21 cellular contexts compared by ENCODE assay signal in genomic region chr11:68488623-68489022, GRCh38. TPM values are rescaled to one million over a fixed set of nuclear protein-coding genes. Genes with fewer than 3 reads are reported as not detected.
DNase-seq lines count a peak whose midpoint lies in the region; ATAC-seq lines count a peak whose summit lies in the region.
"Had no signal": no experiment of that assay in that cellular context is flagged by ENCODE, and none has a peak within 500 bp of the region (broad histone marks: within the 10 kb centered on the region; RNA-seq: fewer than 3 reads in every experiment).

No MANE protein-coding gene starts in this region.

- H3K27me3 Mint-ChIP-seq in T-cell, result no peaks in the 10 kb centered on the region
- peaks cover 0 to 3% (median 0%) of the 10 kb centered on the region in 3 donors for H3K27me3 Mint-ChIP-seq in immature natural killer cell (ENCODE audit: low read depth in 3 of 3)
- H3K27me3 Mint-ChIP-seq in activated CD8-positive, alpha-beta memory T cell treated with anti-CD3 and anti-CD28 coated beads, Interleukin-2, amount 10 ng/mL, durations not matched to agents 7 days and 5 days, result no peaks in the 10 kb centered on the region

- POLR2A ChIA-PET in T-cell (lab: Charles Lee), result interaction anchor here in 1 of 2 donors (0.6 to 1.0 kb wide), 2 partner anchors 28 to 37 kb away, joined by 5 read pairs; partner anchors contain the start of gene PPP6R3

- DNase-seq in Right ventricle myocardium superior (no peak), left cardiac atrium (no peak), T-cell (no peak), immature natural killer cell (no peak), superior temporal gyrus (ENCODE audit: extremely low spot score) (no peak), aorta (no peak), islet precursor cell (no peak)
- no peak for DNase-seq in activated CD8-positive, alpha-beta memory T cell treated with anti-CD3 and anti-CD28 coated beads, Interleukin-2, amount 10 ng/mL, durations not matched to agents 7 days and 5 days
- DNase-seq: AML-193, COR-L47, DMS79, H7, MG63, NCI-H1417, NCI-H1694 treated with DMSO at 0.1 percent for 48 hours, NCI-H2081 treated with DMSO at 0.1 percent for 48 hours, NCI-H446, NCI-H526, Peyer's patch, SJCRH30 had no signal

- 96 to 99% methylated on average over 1 of the region's 1 CpG for WGBS in aorta, 2 donors

- no peaks in the 10 kb centered on the region for H3K9me3 ChIP-seq in aorta (ENCODE audit: control insufficient read depth, low read length)
- H3K9me3 ChIP-seq: MG63, Peyer's patch had no signal

- no peak overlapping the region for H3K27ac ChIP-seq in aorta (ENCODE audit: low read depth in 1 of 2, low read length in 2 of 2)
- H3K27ac ChIP-seq: C4-2B, Peyer's patch, SJCRH30 had no signal

- H3K4me1 Mint-ChIP-seq in T-cell (peaks cover 86 to 91% (median 86%) of the 10 kb centered on the region in 3 donors), immature natural killer cell (peaks cover 85 to 100% of the 10 kb centered on the region in 2 donors)
- peaks cover 40% of the 10 kb centered on the region for H3K4me1 Mint-ChIP-seq in activated CD8-positive, alpha-beta memory T cell treated with anti-CD3 and anti-CD28 coated beads, Interleukin-2, amount 10 ng/mL, durations not matched to agents 7 days and 5 days

- intact Hi-C loops in Right ventricle myocardium superior (cut with DNase I) (no loop called here), left cardiac atrium (cut with DNase I) (no loop called here), aorta (cut with DNase I) (no loop called here)

- no peaks in the 10 kb centered on the region for H3K27me3 ChIP-seq in aorta (ENCODE audit: control insufficient read depth in 1 of 2, insufficient read depth in 2 of 2, low read length in 1 of 2)
- H3K27me3 ChIP-seq: MG63, Peyer's patch, SJCRH30 had no signal

- H3K4me3 ChIP-seq in aorta (ENCODE audit: low read length in 2 of 2), result no peak overlapping the region
- H3K4me3 ChIP-seq: MG63, Peyer's patch, SJCRH30 had no signal

- ATAC-seq in Right ventricle myocardium superior (ENCODE audit: poor library complexity), result peak; percentile 26
- ATAC-seq in left cardiac atrium, result no peak
- no peak for ATAC-seq in T-cell (replicated peaks in 1 of 4)
- no peak for ATAC-seq in aorta (ENCODE audit: low FRiP score)
- ATAC-seq in activated CD8-positive, alpha-beta memory T cell treated with anti-CD3 and anti-CD28 coated beads, Interleukin-2, amount 10 ng/mL, durations not matched to agents 7 days and 5 days, result no peak

- H3K36me3 ChIP-seq in aorta (ENCODE audit: control insufficient read depth in 1 of 2, insufficient read depth in 2 of 2, low read length in 1 of 2), result no peaks in the 10 kb centered on the region
- H3K36me3 ChIP-seq: Peyer's patch had no signal

- H3K4me3 Mint-ChIP-seq in T-cell, result peak overlapping the region in 1 of 3 donors; percentile 66
- peak overlapping the region in 4 of 5 donors; percentile 15 to 31 (median 22) for H3K4me3 Mint-ChIP-seq in immature natural killer cell
- H3K4me3 Mint-ChIP-seq in activated CD8-positive, alpha-beta memory T cell treated with anti-CD3 and anti-CD28 coated beads, Interleukin-2, amount 10 ng/mL, durations not matched to agents 7 days and 5 days, result no peak overlapping the region

- CTCF ChIA-PET in T-cell (lab: Charles Lee), result interaction anchor here in 1 of 2 donors (0.6 kb wide), 1 partner anchor 21 kb away, joined by 4 read pairs; no protein-coding TSS in a partner anchor
- CTCF ChIA-PET in activated CD8-positive, alpha-beta memory T cell treated with anti-CD3 and anti-CD28 coated beads, Interleukin-2, amount 10 ng/mL, durations not matched to agents 7 days and 5 days (lab: Charles Lee), result interaction anchor here (1.2 kb wide), 1 partner anchor 25 kb away, joined by 3 read pairs; no protein-coding TSS in a partner anchor

- peaks cover 19% of the 10 kb centered on the region for H3K36me3 Mint-ChIP-seq in T-cell
- no peaks in the 10 kb centered on the region for H3K36me3 Mint-ChIP-seq in immature natural killer cell
- peaks cover 38% of the 10 kb centered on the region for H3K36me3 Mint-ChIP-seq in activated CD8-positive, alpha-beta memory T cell treated with anti-CD3 and anti-CD28 coated beads, Interleukin-2, amount 10 ng/mL, durations not matched to agents 7 days and 5 days

- H3K9me3 Mint-ChIP-seq in T-cell (no peaks in the 10 kb centered on the region), immature natural killer cell (no peaks in the 10 kb centered on the region)
- peaks cover 5% of the 10 kb centered on the region for H3K9me3 Mint-ChIP-seq in activated CD8-positive, alpha-beta memory T cell treated with anti-CD3 and anti-CD28 coated beads, Interleukin-2, amount 10 ng/mL, durations not matched to agents 7 days and 5 days (ENCODE audit: low read depth)

- peaks cover 2 to 5% of the 10 kb centered on the region in 2 donors for H3K4me1 ChIP-seq in aorta (ENCODE audit: control insufficient read depth in 1 of 2, insufficient read depth in 2 of 2, low read length in 2 of 2)
- H3K4me1 ChIP-seq: Peyer's patch, SJCRH30 had no signal

- H3K27ac Mint-ChIP-seq in T-cell, result peak overlapping the region; percentile 11 to 60
- H3K27ac Mint-ChIP-seq in immature natural killer cell, result peak overlapping the region in 2 of 6 donors; percentile 3 to 13
- no peak overlapping the region for H3K27ac Mint-ChIP-seq in activated CD8-positive, alpha-beta memory T cell treated with anti-CD3 and anti-CD28 coated beads, Interleukin-2, amount 10 ng/mL, durations not matched to agents 7 days and 5 days

RNA-seq across cellular contexts. Expression of gene PPP6R3, which starts 28.1 kb away (rescaled TPM):
- total RNA-seq in Right ventricle myocardium superior (73.9 TPM), left cardiac atrium (10 to 100 TPM; 69.8 to 86.0 TPM), T-cell (100 to 1,000 TPM; 106 to 147 (median 118) TPM), aorta (100 to 1,000 TPM in 1 of 2 donors, 10 to 100 TPM in 1; 96.1 to 109 TPM)
- polyA plus RNA-seq in immature natural killer cell (10 to 100 TPM; 18.2 to 48.4 (median 29.8) TPM), aorta (10 to 100 TPM; 18.8 to 34.7 TPM)
- total RNA-seq in activated CD8-positive, alpha-beta memory T cell treated with anti-CD3 and anti-CD28 coated beads, Interleukin-2, amount 10 ng/mL, durations not matched to agents 7 days and 5 days, result 100 to 1,000 TPM; 116 to 121 TPM
